Comparison of ENCODE assay signal across 14 cellular contexts in genomic region chr3:197513953-197514785, GRCh38. TPM values are rescaled to one million over a fixed set of nuclear protein-coding genes. Genes with fewer than 3 reads are reported as not detected.
DNase-seq lines count a peak whose midpoint lies in the region; ATAC-seq and TF ChIP-seq lines count a peak whose summit lies in the region.
"Had no signal": no experiment of that assay in that cellular context is flagged by ENCODE, and none has a peak within 500 bp of the region (broad histone marks: within the 10 kb centered on the region; RNA-seq: fewer than 3 reads in every experiment).

No MANE protein-coding gene starts in this region.

- CTCF ChIA-PET in CD8-positive, alpha-beta T cell (lab: Charles Lee) = interaction anchor here (1.0 to 3.8 kb wide), 3 partner anchors 8 to 293 kb away, joined by 3 to 18 read pairs (median 3); no protein-coding TSS in a partner anchor

- H3K79me2 ChIP-seq in Karpas-422 (ENCODE audit: low read length) = no peaks in the 10 kb centered on the region

- H3K9ac ChIP-seq in Karpas-422 (ENCODE audit: low read length) (no peak overlapping the region), duodenal mucosa (ENCODE audit: low read depth in 1 of 2, low read length in 2 of 2) (peak overlapping the region; percentile 30 to 61), neuronal stem cell (ENCODE audit: low read depth, low read length, poor library complexity) (peak overlapping the region; percentile 24)

- no peak overlapping the region for H3K4me3 Mint-ChIP-seq in CD8-positive, alpha-beta T cell
- no peak overlapping the region for H3K4me3 Mint-ChIP-seq in endothelial cell (ENCODE audit: unreplicated experiment)
- H3K4me3 Mint-ChIP-seq: activated CD4-positive, alpha-beta T cell treated with anti-CD3 and anti-CD28 coated beads for 36 hours had no signal

- H3K4me2 ChIP-seq in Karpas-422 (ENCODE audit: low read depth, low read length, poor library complexity, severe bottlenecking) = no peak overlapping the region
- no peak overlapping the region for H3K4me2 ChIP-seq in neuronal stem cell (ENCODE audit: insufficient read depth, low read length, poor library complexity, severe bottlenecking)

- H3K27me3 Mint-ChIP-seq in CD8-positive, alpha-beta T cell (ENCODE audit: low read depth) = no peaks in the 10 kb centered on the region
- H3K27me3 Mint-ChIP-seq in endothelial cell (ENCODE audit: unreplicated experiment) = peaks cover 6% of the 10 kb centered on the region
- H3K27me3 Mint-ChIP-seq: activated CD4-positive, alpha-beta T cell treated with anti-CD3 and anti-CD28 coated beads for 36 hours had no signal

- ATAC-seq in CD8-positive, alpha-beta T cell = no peak
- no peak for ATAC-seq in heart left ventricle
- no peak for ATAC-seq in HG03135 (IDR thresholded peaks at IDR 0.05; ENCODE audit: unreplicated experiment)
- ATAC-seq: activated CD4-positive, alpha-beta T cell treated with anti-CD3 and anti-CD28 coated beads for 36 hours; GM12878; left ventricle myocardium superior had no signal

- H3K14ac ChIP-seq in neuronal stem cell (ENCODE audit: low read length) = no peak overlapping the region

- no peak overlapping the region for H3K4ac ChIP-seq in neuronal stem cell (ENCODE audit: low read length)

- WGBS in neuronal stem cell (ENCODE audit: extremely low coverage in 2 of 2, insufficient read length in 2 of 2, insufficient replicate concordance in 1 of 2), 2 donors = no CpG with 5 or more reads among the region's 18 CpGs
- 89 to 93% (median 90%) methylated on average over 18 of the region's 18 CpGs for WGBS in heart left ventricle, 4 donors
- 87 to 100% methylated on average over 3 to 18 of the region's 18 CpGs for WGBS in transverse colon (ENCODE audit: low coverage in 1 of 2), 2 donors

- no peak overlapping the region for H2BK5ac ChIP-seq in neuronal stem cell (ENCODE audit: low read length)

- no peaks in the 10 kb centered on the region for H3K9me3 Mint-ChIP-seq in CD8-positive, alpha-beta T cell
- H3K9me3 Mint-ChIP-seq in endothelial cell (ENCODE audit: unreplicated experiment) = no peaks in the 10 kb centered on the region

- H3K18ac ChIP-seq in neuronal stem cell (ENCODE audit: low read length) = no peak overlapping the region

- H3K4me1 ChIP-seq in CD8-positive, alpha-beta T cell (ENCODE audit: insufficient read depth, low read length) = peaks cover 12% of the 10 kb centered on the region
- H3K4me1 ChIP-seq in Karpas-422 (ENCODE audit: low read length) (peaks cover 8% of the 10 kb centered on the region), duodenal mucosa (ENCODE audit: control insufficient read depth in 1 of 2, insufficient read depth in 2 of 2, low read length in 2 of 2) (peaks cover 40 to 58% of the 10 kb centered on the region in 2 donors), neuronal stem cell (ENCODE audit: control insufficient read depth in 2 of 2, insufficient read depth in 1 of 2, low read depth in 1 of 2, low read length in 2 of 2) (peaks cover 4 to 5% of the 10 kb centered on the region in 2 donors), heart left ventricle (peaks cover 0 to 12% (median 6%) of the 10 kb centered on the region in 12 donors), transverse colon (peaks cover 0 to 10% (median 9%) of the 10 kb centered on the region in 4 donors)

- intact Hi-C loops in CD8-positive, alpha-beta T cell (cut with DNase I, micrococcal nuclease) = loop anchor here (10.0 kb wide), 2 partner anchors 509 to 949 kb away; partner anchors contain the start of genes FBXO45 (in 1 of the 2) and WDR53 (in 1 of the 2)
- intact Hi-C loops in heart left ventricle (cut with DNase I) = loop anchor here in 5 of 10 donors (5.0 to 10.0 kb wide), 4 partner anchors 257 to 509 kb away; no protein-coding TSS in a partner anchor
- intact Hi-C loops in transverse colon (cut with DNase I; ENCODE audit: low total_unique reads) = no loop called here

- no peak overlapping the region for H4K91ac ChIP-seq in neuronal stem cell (ENCODE audit: low read depth, low read length, poor library complexity)

- H3K9me3 ChIP-seq in CD8-positive, alpha-beta T cell (ENCODE audit: low read length) = no peaks in the 10 kb centered on the region
- no peaks in the 10 kb centered on the region for H3K9me3 ChIP-seq in Karpas-422 (ENCODE audit: low read length)
- H3K9me3 ChIP-seq in duodenal mucosa (ENCODE audit: control insufficient read depth in 1 of 2, low read length in 2 of 2) = no peaks in the 10 kb centered on the region
- no peaks in the 10 kb centered on the region for H3K9me3 ChIP-seq in neuronal stem cell (replicated peaks in 1 of 2; ENCODE audit: control insufficient read depth in 2 of 2, insufficient read depth in 1 of 2, low read depth in 1 of 2, low read length in 2 of 2)
- no peaks in the 10 kb centered on the region for H3K9me3 ChIP-seq in heart left ventricle
- H3K9me3 ChIP-seq in transverse colon = no peaks in the 10 kb centered on the region
- H3K9me3 ChIP-seq: tibial nerve had no signal

- no peak overlapping the region for H2BK120ac ChIP-seq in neuronal stem cell (ENCODE audit: low read depth, low read length)

- H3K79me1 ChIP-seq in neuronal stem cell (ENCODE audit: low read depth, low read length) = no peaks in the 10 kb centered on the region

- in situ Hi-C loops in transverse colon (cut with MboI; ENCODE audit: low pct_ligation_motif_present in 1 of 4, low pct_unique_long_range_greater_than_20kb in 1 of 4, low sequenced_read_pairs in 3 of 4) = loop anchor here in 2 of 4 donors (10.0 to 25.0 kb wide), 2 partner anchors 252 to 259 kb away; no protein-coding TSS in a partner anchor

- POLR2A ChIA-PET in CD8-positive, alpha-beta T cell (lab: Charles Lee) = no interaction called here

- TF ChIP-seq POLR2A in heart left ventricle (IDR thresholded peaks at IDR 0.05) (no peak), transverse colon (IDR thresholded peaks at IDR 0.05) (no peak)

- H2BK12ac ChIP-seq in neuronal stem cell (ENCODE audit: low read length) = no peak overlapping the region

- no peak for TF ChIP-seq EP300 in transverse colon (IDR thresholded peaks at IDR 0.05; ENCODE audit: low read depth)

- H2AFZ ChIP-seq in Karpas-422 (ENCODE audit: low read length) (no peak overlapping the region), neuronal stem cell (ENCODE audit: low read length) (no peak overlapping the region)

- H2AK5ac ChIP-seq in neuronal stem cell (ENCODE audit: low read depth, low read length) = no peak overlapping the region

- H3K36me3 Mint-ChIP-seq in CD8-positive, alpha-beta T cell = peaks cover 46% of the 10 kb centered on the region
- H3K36me3 Mint-ChIP-seq in endothelial cell (ENCODE audit: low read depth, unreplicated experiment) = peaks cover 17% of the 10 kb centered on the region

- H3K27me3 ChIP-seq in CD8-positive, alpha-beta T cell (ENCODE audit: insufficient read depth, low read length) = no peaks in the 10 kb centered on the region
- no peaks in the 10 kb centered on the region for H3K27me3 ChIP-seq in Karpas-422 (ENCODE audit: low read length)
- no peaks in the 10 kb centered on the region for H3K27me3 ChIP-seq in duodenal mucosa (ENCODE audit: control insufficient read depth in 1 of 2, insufficient read depth in 2 of 2, low read length in 2 of 2)
- H3K27me3 ChIP-seq in neuronal stem cell (ENCODE audit: control insufficient read depth in 3 of 3, insufficient read depth in 3 of 3, low read depth in 1 of 3, low read length in 3 of 3) = no peaks in the 10 kb centered on the region
- no peaks in the 10 kb centered on the region for H3K27me3 ChIP-seq in heart left ventricle
- H3K27me3 ChIP-seq in transverse colon = no peaks in the 10 kb centered on the region
- H3K27me3 ChIP-seq: tibial nerve had no signal

- peak overlapping the region; percentile 22 for H3K27ac Mint-ChIP-seq in CD8-positive, alpha-beta T cell
- no peak overlapping the region for H3K27ac Mint-ChIP-seq in endothelial cell (ENCODE audit: unreplicated experiment)

- peaks cover 14% of the 10 kb centered on the region for H3K36me3 ChIP-seq in CD8-positive, alpha-beta T cell (ENCODE audit: insufficient read depth, low read length)
- H3K36me3 ChIP-seq in Karpas-422 (ENCODE audit: insufficient read depth, low read length) (peaks cover 47% of the 10 kb centered on the region), duodenal mucosa (ENCODE audit: control insufficient read depth in 1 of 2, insufficient read depth in 2 of 2, low read length in 2 of 2) (peaks cover 6 to 15% of the 10 kb centered on the region in 2 donors), neuronal stem cell (replicated peaks in 1 of 2; ENCODE audit: control insufficient read depth in 2 of 2, insufficient read depth in 2 of 2, low read length in 2 of 2) (no peaks in the 10 kb centered on the region), heart left ventricle (peaks cover 0 to 20% (median 0%) of the 10 kb centered on the region in 9 donors), transverse colon (no peaks in the 10 kb centered on the region)

- H3K23ac ChIP-seq in neuronal stem cell (ENCODE audit: low read depth, low read length, poor library complexity) = no peak overlapping the region

- H3K27ac ChIP-seq in CD8-positive, alpha-beta T cell (ENCODE audit: low read depth, low read length) = no peak overlapping the region
- H3K27ac ChIP-seq in Karpas-422 (ENCODE audit: low read length) = peak overlapping the region; percentile 41
- peak overlapping the region; percentile 43 for H3K27ac ChIP-seq in duodenal mucosa (ENCODE audit: low read depth, low read length)
- no peak overlapping the region for H3K27ac ChIP-seq in neuronal stem cell (replicated peaks; ENCODE audit: low read length)
- H3K27ac ChIP-seq in heart left ventricle = no peak overlapping the region
- H3K27ac ChIP-seq in transverse colon = no peak overlapping the region

- no peaks in the 10 kb centered on the region for H3K9me2 ChIP-seq in Karpas-422 (replicated peaks; ENCODE audit: insufficient read depth, low read length)

- no peak overlapping the region for H2BK15ac ChIP-seq in neuronal stem cell (ENCODE audit: low read length)

- H4K20me1 ChIP-seq in Karpas-422 (ENCODE audit: insufficient read depth, low read depth, low read length) = peaks cover 5% of the 10 kb centered on the region; the same call in 1 of the 2 replicates

- H3K4me1 Mint-ChIP-seq in CD8-positive, alpha-beta T cell (ENCODE audit: low read depth) = peaks cover 13% of the 10 kb centered on the region
- peaks cover 5% of the 10 kb centered on the region for H3K4me1 Mint-ChIP-seq in endothelial cell (ENCODE audit: unreplicated experiment)

- H4K8ac ChIP-seq in neuronal stem cell (ENCODE audit: low read depth, low read length) = no peak overlapping the region

- TF ChIP-seq CTCF in CD8-positive, alpha-beta T cell (IDR thresholded peaks at IDR 0.05) = no peak
- TF ChIP-seq CTCF in heart left ventricle (IDR thresholded peaks at IDR 0.05) (no peak), transverse colon (IDR thresholded peaks at IDR 0.05) (no peak), endothelial cell (IDR thresholded peaks at IDR 0.05; ENCODE audit: unreplicated experiment) (no peak)

- DNase-seq in CD8-positive, alpha-beta T cell = no peak
- DNase-seq in Karpas-422 (no peak), neuronal stem cell (ENCODE audit: low spot score) (no peak), heart left ventricle (no peak), transverse colon (no peak), endothelial cell (ENCODE audit: low spot score) (no peak)
- DNase-seq: activated CD4-positive, alpha-beta T cell treated with anti-CD3 and anti-CD28 coated beads for 36 hours; NCI-H2081; NCI-H524 had no signal

- H3K4me3 ChIP-seq in CD8-positive, alpha-beta T cell (ENCODE audit: low read depth, low read length) = no peak overlapping the region
- H3K4me3 ChIP-seq in Karpas-422 (ENCODE audit: low read length) (no peak overlapping the region), duodenal mucosa (ENCODE audit: low read depth in 1 of 2, low read length in 2 of 2) (no peak overlapping the region), neuronal stem cell (ENCODE audit: low read length in 2 of 2) (no peak overlapping the region), heart left ventricle (no peak overlapping the region), transverse colon (no peak overlapping the region)
- H3K4me3 ChIP-seq: GM12878, tibial nerve had no signal

RNA-seq across cellular contexts. Expression of gene BDH1, which starts 41.6 kb away (rescaled TPM):
- 10 to 100 TPM; 13.6 to 14.0 TPM for total RNA-seq in CD8-positive, alpha-beta T cell
- 80.5 and 111 TPM in 2 replicates for total RNA-seq in Karpas-422 (2014; rRNA removed; shearing (Covaris generic); ENCODE audit: low replicate concordance)
- polyA plus RNA-seq in neuronal stem cell (2013, experiment 1 of 2) = 8.7 TPM
- 8.8 TPM for polyA plus RNA-seq in neuronal stem cell (2013, experiment 2 of 2)
- total RNA-seq in heart left ventricle (100 to 1,000 TPM in 3 of 9 donors, 10 to 100 TPM in 6; 28.5 to 114 (median 72.3) TPM), transverse colon (100 to 1,000 TPM; 127 to 258 (median 197) TPM), endothelial cell (ENCODE audit: unreplicated experiment) (4.7 TPM)
- 10 to 100 TPM; 19.5 to 91.9 TPM for polyA plus RNA-seq in heart left ventricle

Comparison
In these comparisons a context has a peak if more than half of its experiments do, and no peak if none do; other contexts are left out.
1. H3K27ac ChIP-seq: peak in Karpas-422 (single experiment) and duodenal mucosa (single experiment); none in CD8-positive, alpha-beta T cell (single experiment), neuronal stem cell (single experiment), heart left ventricle (0 of 12) and transverse colon (0 of 4).